In the genomic region with DNA sequence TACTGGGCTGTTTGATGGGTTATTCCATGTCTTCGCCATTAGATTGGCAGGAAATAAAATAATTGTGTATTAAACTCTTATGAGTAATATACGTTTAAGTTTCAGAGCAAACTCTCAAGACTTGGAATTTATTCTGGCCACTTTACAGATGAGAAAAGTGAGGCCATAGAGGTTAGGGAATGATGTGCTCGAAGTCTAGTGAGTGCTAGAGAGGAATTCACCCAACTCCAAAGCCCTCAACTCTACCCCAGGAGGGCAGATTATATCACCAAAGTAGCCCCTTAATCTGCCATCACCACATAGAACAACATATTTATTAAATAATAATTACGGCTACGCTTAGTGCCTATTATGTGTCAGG, we compare ENCODE assay signal across 1 cellular context.
A peak's percentile ranks its signal among the peaks of the same experiment; 100 is the strongest.
TF ChIP-seq lines count a peak whose summit lies in the region.

No MANE protein-coding gene starts in this region.

TF ChIP-seq in GM12878, 131 proteins besides CTCF, POLR2A, EP300 and RAD21:
- TF ChIP-seq MTA2 (IDR thresholded peaks at IDR 0.05; ENCODE audit: low read depth) (peak; percentile 14; the same call in 1 of the 2 replicates), FOS (IDR thresholded peaks at IDR 0.05; ENCODE audit: borderline replicate concordance, extremely low read depth, insufficient read length) (no peak)
TF ChIP-seq in GM12878: peak in this region for 1.
